In the genomic region with DNA sequence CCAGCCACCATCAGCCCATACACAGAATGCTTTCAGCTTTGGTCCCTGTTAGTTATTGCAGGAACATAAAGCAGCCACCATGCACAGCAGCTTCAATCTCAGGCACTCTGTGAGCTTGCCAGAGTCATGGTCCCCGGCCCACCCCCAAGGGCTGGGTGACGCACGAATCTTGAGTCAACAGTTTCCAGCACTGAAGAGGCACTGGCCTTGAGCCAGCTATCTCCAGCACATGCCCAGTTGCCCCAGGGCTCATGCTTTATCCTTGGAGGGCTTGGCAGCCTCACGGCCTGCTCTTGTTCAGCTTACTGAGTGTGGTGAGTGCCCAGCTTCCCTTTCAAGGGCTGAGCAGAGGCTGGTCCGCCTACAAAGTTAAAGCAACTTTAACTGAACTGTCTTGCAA, we compare ENCODE assay signal across 9 cellular contexts.
DNase-seq lines count a peak whose midpoint lies in the region; ATAC-seq, FAIRE-seq and TF ChIP-seq lines count a peak whose summit lies in the region.
"Had no signal": no experiment of that assay in that cellular context is flagged by ENCODE, and none has a peak within 500 bp of the region (broad histone marks: within the 10 kb centered on the region; RNA-seq: fewer than 3 reads in every experiment).

No MANE protein-coding gene starts in this region.

- no CpG with 5 or more reads among the region's 5 CpGs for WGBS in H9 (ENCODE audit: extremely low coverage, insufficient read length, low lambda C conversion rate)

- H3K36me3 Mint-ChIP-seq in H9 (ENCODE audit: insufficient read depth in 1 of 3, low read depth in 3 of 3) = no peaks in the 10 kb centered on the region
- H3K36me3 Mint-ChIP-seq: brain had no signal

- no peaks in the 10 kb centered on the region for H3K9me2 ChIP-seq in PC-3 (replicated peaks; ENCODE audit: low read length)

- no peak overlapping the region for H3T11ph ChIP-seq in H9 (ENCODE audit: low read length)

- H3K23me2 ChIP-seq in H9 (ENCODE audit: insufficient read length, low read depth, low read length, poor library complexity, severe bottlenecking) = no peaks in the 10 kb centered on the region

- no peaks in the 10 kb centered on the region for H3K9me3 Mint-ChIP-seq in H9

- no peak overlapping the region for H2BK5ac ChIP-seq in H9 (ENCODE audit: insufficient read length, low read length)

- H3K4me2 ChIP-seq in PC-3 (ENCODE audit: low read length) = no peak overlapping the region
- no peak overlapping the region for H3K4me2 ChIP-seq in H9 (ENCODE audit: insufficient read depth, insufficient read length, low read length)

- no peak overlapping the region for H4K91ac ChIP-seq in H9 (ENCODE audit: insufficient read length, low read depth, low read length)

- no peaks in the 10 kb centered on the region for H4K20me1 ChIP-seq in PC-3 (ENCODE audit: low read length)
- H4K20me1 ChIP-seq in H9 (ENCODE audit: control insufficient read depth, insufficient read depth, insufficient read length) = no peaks in the 10 kb centered on the region

- no peak overlapping the region for H4K8ac ChIP-seq in H9 (replicated peaks; ENCODE audit: insufficient read length, low read depth, low read length)

- no peak overlapping the region for H2AFZ ChIP-seq in PC-3 (ENCODE audit: low read length)
- no peak overlapping the region for H2AFZ ChIP-seq in H9 (ENCODE audit: low read length)

- H3K4me1 ChIP-seq in PC-3 (ENCODE audit: insufficient read depth, low read length) (peaks cover 10% of the 10 kb centered on the region; the same call in 1 of the 2 replicates), H9 (ENCODE audit: insufficient read depth, low read length) (no peaks in the 10 kb centered on the region)

- no peak for TF ChIP-seq POLR2A in H54 (IDR thresholded peaks at IDR 0.05; ENCODE audit: low read depth, low read length)

- no peak overlapping the region for H3K18ac ChIP-seq in H9 (ENCODE audit: insufficient read length, low read depth, low read length)

- peaks cover 6 to 9% of the 10 kb centered on the region in 2 experiments for H3K4me1 Mint-ChIP-seq in H9

- POLR2A ChIA-PET in PC-3 (lab: Charles Lee; ENCODE audit: unreplicated experiment) = no interaction called here

- H4K5ac ChIP-seq in H9 (ENCODE audit: insufficient read length, low read depth, low read length) = no peak overlapping the region

- no peak overlapping the region for H3K27ac Mint-ChIP-seq in H9

- no peak overlapping the region for H2BK120ac ChIP-seq in H9 (ENCODE audit: low read depth, low read length, poor library complexity, severe bottlenecking)

- ATAC-seq in PC-3 = peak; percentile 58; the same call in 1 of the 2 replicates
- ATAC-seq in HG02678 (IDR thresholded peaks at IDR 0.05; ENCODE audit: unreplicated experiment) = no peak

- no peaks in the 10 kb centered on the region for H3F3A ChIP-seq in PC-3 (ENCODE audit: low read length, unreplicated experiment)

- TF ChIP-seq CTCF in PC-3 (conservative IDR thresholded peaks at IDR 0.05; ENCODE audit: low read depth, low read length) (no peak), fibroblast of villous mesenchyme (IDR thresholded peaks at IDR 0.05; ENCODE audit: insufficient read depth, low read depth, low read length) (no peak), H9 (conservative IDR thresholded peaks at IDR 0.05) (no peak)

- intact Hi-C loops in PC-3 (cut with micrococcal nuclease) = no loop called here

- no peak overlapping the region for H3K23ac ChIP-seq in H9 (ENCODE audit: insufficient read length, low read depth, low read length)

- H2BK20ac ChIP-seq in H9 (ENCODE audit: low read depth, low read length, poor library complexity, severe bottlenecking) = no peak overlapping the region

- no peak overlapping the region for H3K4me3 ChIP-seq in PC-3 (ENCODE audit: low read length)
- H3K4me3 ChIP-seq in fibroblast of villous mesenchyme (ENCODE audit: low read depth, low read length) = no peak overlapping the region

- DNase-seq in H54 (ENCODE audit: insufficient read length, low spot score) (peak; percentile 69), PC-3 (peak; percentile 94), fibroblast of villous mesenchyme (ENCODE audit: low read depth) (peak; percentile 61), renal cortical epithelial cell (ENCODE audit: low read depth) (peak; percentile 69), activated gamma-delta T cell treated with Interleukin-2 at 50 U/mL for 16 hours (no peak), H9 (no peak)
- no peak for DNase-seq in stimulated activated CD4-positive, alpha-beta T cell treated with anti-CD3 and anti-CD28 coated beads, Interleukin-4, amount 100 ng/mL, for 4 hours

- peaks cover 20% of the 10 kb centered on the region for H3K27me3 Mint-ChIP-seq in H9 (ENCODE audit: low read depth)

- FAIRE-seq in H54 (lab: Jason Lieb, UNC) = no peak

- H3K9ac ChIP-seq in PC-3 (ENCODE audit: low read length) (no peak overlapping the region), H9 (ENCODE audit: extremely low read depth, insufficient read length, low read length) (no peak overlapping the region)

- H3K9me3 ChIP-seq in PC-3 (ENCODE audit: low read length) (no peaks in the 10 kb centered on the region), H9 (ENCODE audit: control insufficient read depth, low read depth, low read length) (no peaks in the 10 kb centered on the region)

- H3K36me3 ChIP-seq in PC-3 (ENCODE audit: low read depth, low read length) = no peaks in the 10 kb centered on the region

- H2BK15ac ChIP-seq in H9 (ENCODE audit: low read depth, low read length) = no peak overlapping the region

- H2AK5ac ChIP-seq in H9 (ENCODE audit: insufficient read length, low read length) = no peak overlapping the region

- no peak overlapping the region for H3K14ac ChIP-seq in H9 (ENCODE audit: insufficient read depth, low read length)

- H2BK12ac ChIP-seq in H9 (ENCODE audit: insufficient read length, low read depth, low read length) = no peak overlapping the region

- peaks cover 40% of the 10 kb centered on the region for H3K27me3 ChIP-seq in PC-3 (ENCODE audit: low read length)
- H3K27me3 ChIP-seq in H9 (ENCODE audit: insufficient read depth, low read length) = no peaks in the 10 kb centered on the region; the same call in 1 of the 2 replicates

- CTCF ChIA-PET in PC-3 (lab: Charles Lee) = no interaction called here

- BruUV-seq in PC-3 (replicated peaks; lab: Mats Ljungman, UMichigan) = no TSS peak

- H3K79me2 ChIP-seq in PC-3 (ENCODE audit: low read length) = no peaks in the 10 kb centered on the region
- no peaks in the 10 kb centered on the region for H3K79me2 ChIP-seq in H9 (ENCODE audit: insufficient read depth, low read length)

- no peak overlapping the region for H3K56ac ChIP-seq in H9 (ENCODE audit: insufficient read length, low read depth, low read length)

- no peak overlapping the region for H3K4ac ChIP-seq in H9 (ENCODE audit: low read depth, low read length)

- H3K4me3 Mint-ChIP-seq in H9 = no peak overlapping the region
- H3K4me3 Mint-ChIP-seq: brain had no signal

- no peaks in the 10 kb centered on the region for H3K79me1 ChIP-seq in H9 (ENCODE audit: insufficient read depth, low read depth, low read length, poor library complexity, severe bottlenecking)

- H3K27ac ChIP-seq in PC-3 (ENCODE audit: low read length) (no peak overlapping the region), H9 (ENCODE audit: insufficient read length, low read depth, low read length) (no peak overlapping the region)

Comparison
In these comparisons a context has a peak if more than half of its experiments do, and no peak if none do; other contexts are left out.
1. DNase-seq: peak in H54 (single experiment), PC-3 (single experiment), fibroblast of villous mesenchyme (single experiment) and renal cortical epithelial cell (single experiment); none in activated gamma-delta T cell treated with Interleukin-2 at 50 U/mL for 16 hours (single experiment), H9 (single experiment) and stimulated activated CD4-positive, alpha-beta T cell treated with anti-CD3 and anti-CD28 coated beads, Interleukin-4, amount 100 ng/mL, for 4 hours (0 of 2).